In genomic region chr13:113584870-113585671, GRCh38 we compare ENCODE assay signal across 1 cellular context.
A peak's percentile ranks its signal among the peaks of the same experiment; 100 is the strongest.
TF ChIP-seq lines count a peak whose summit lies in the region.

No MANE protein-coding gene starts in this region.

TF ChIP-seq in HepG2, 621 proteins besides CTCF, POLR2A, EP300 and RAD21 (continued from another document and continues in another):
- TF ChIP-seq MLX (CRISPR knock-in tag; IDR thresholded peaks at IDR 0.05) (no peak), TCF7 (IDR thresholded peaks at IDR 0.05; ENCODE audit: low read depth) (no peak), IKZF1 (IDR thresholded peaks at IDR 0.05) (no peak), ZNF777 (CRISPR knock-in tag; IDR thresholded peaks at IDR 0.05) (peak; percentile 47), ZNF772 (CRISPR knock-in tag; IDR thresholded peaks at IDR 0.05) (no peak), TSC22D2 (CRISPR knock-in tag; IDR thresholded peaks at IDR 0.05; ENCODE audit: borderline replicate concordance) (no peak), ZBTB10 (CRISPR knock-in tag; IDR thresholded peaks at IDR 0.05; ENCODE audit: borderline replicate concordance) (no peak), RBFOX2 (IDR thresholded peaks at IDR 0.05; ENCODE audit: low read depth, low read length) (peak; percentile 59), ZBTB44 (CRISPR knock-in tag; IDR thresholded peaks at IDR 0.05) (no peak), KMT2A (CRISPR knock-in tag; IDR thresholded peaks at IDR 0.05) (peak; percentile 46; the same call in 1 of the 2 replicates), WIZ (CRISPR knock-in tag; IDR thresholded peaks at IDR 0.05) (no peak), GABPB1 (CRISPR knock-in tag; IDR thresholded peaks at IDR 0.05) (peak; percentile 48; the same call in 1 of the 2 replicates), FLYWCH1 (CRISPR knock-in tag; IDR thresholded peaks at IDR 0.05) (no peak), ZFX (CRISPR knock-in tag; IDR thresholded peaks at IDR 0.05; ENCODE audit: low read depth) (peak; percentile 65), PATZ1 (CRISPR knock-in tag; IDR thresholded peaks at IDR 0.05) (peak; percentile 65), TRAFD1 (CRISPR knock-in tag; IDR thresholded peaks at IDR 0.05; ENCODE audit: borderline replicate concordance) (no peak), HDAC1 (CRISPR knock-in tag; IDR thresholded peaks at IDR 0.05) (no peak), ARID4A (CRISPR knock-in tag; IDR thresholded peaks at IDR 0.05; ENCODE audit: borderline replicate concordance) (peak; percentile 34; the same call in 1 of the 2 replicates), ZNF597 (CRISPR knock-in tag; IDR thresholded peaks at IDR 0.05) (no peak), GRHL1 (CRISPR knock-in tag; conservative IDR thresholded peaks at IDR 0.05) (no peak), MAFK (conservative IDR thresholded peaks at IDR 0.05 in 1 of 2, IDR thresholded peaks at IDR 0.05 in 1 of 2; ENCODE audit: low read length in 2 of 2) (no peak), CCDC6 (CRISPR knock-in tag; IDR thresholded peaks at IDR 0.05) (no peak), ZNF484 (CRISPR knock-in tag; IDR thresholded peaks at IDR 0.05; ENCODE audit: borderline replicate concordance, low read depth) (no peak), ZNF704 (CRISPR knock-in tag; IDR thresholded peaks at IDR 0.05; ENCODE audit: borderline replicate concordance) (no peak), TP53 (CRISPR knock-in tag; conservative IDR thresholded peaks at IDR 0.05) (no peak), MAX (IDR thresholded peaks at IDR 0.05) (peak; percentile 49), HMG20B (CRISPR knock-in tag; conservative IDR thresholded peaks at IDR 0.05) (no peak), HNF4G (IDR thresholded peaks at IDR 0.05; ENCODE audit: borderline replicate concordance, low read depth, low read length) (no peak), HNF4G (CRISPR knock-in tag; IDR thresholded peaks at IDR 0.05; ENCODE audit: borderline replicate concordance, low read depth) (no peak), NFYB (CRISPR knock-in tag; IDR thresholded peaks at IDR 0.05) (no peak), ZBTB14 (CRISPR knock-in tag; IDR thresholded peaks at IDR 0.05) (peak; percentile 51; the same call in 1 of the 2 replicates), BRF2 (CRISPR knock-in tag; IDR thresholded peaks at IDR 0.05) (no peak), ZNF570 (CRISPR knock-in tag; IDR thresholded peaks at IDR 0.05; ENCODE audit: borderline replicate concordance) (no peak), ETS1 (CRISPR knock-in tag; IDR thresholded peaks at IDR 0.05) (no peak), PHF8 (CRISPR knock-in tag; IDR thresholded peaks at IDR 0.05) (0 out of 2 replicates have a peak, but pooled peaks have one; percentile 18), AGO2 (optimal IDR thresholded peaks at IDR 0.05; ENCODE audit: low read depth, low read length) (peak; percentile 53), HNF4A (CRISPR knock-in tag; IDR thresholded peaks at IDR 0.05) (no peak)
